8 cellular contexts compared by ENCODE assay signal in the genomic region with DNA sequence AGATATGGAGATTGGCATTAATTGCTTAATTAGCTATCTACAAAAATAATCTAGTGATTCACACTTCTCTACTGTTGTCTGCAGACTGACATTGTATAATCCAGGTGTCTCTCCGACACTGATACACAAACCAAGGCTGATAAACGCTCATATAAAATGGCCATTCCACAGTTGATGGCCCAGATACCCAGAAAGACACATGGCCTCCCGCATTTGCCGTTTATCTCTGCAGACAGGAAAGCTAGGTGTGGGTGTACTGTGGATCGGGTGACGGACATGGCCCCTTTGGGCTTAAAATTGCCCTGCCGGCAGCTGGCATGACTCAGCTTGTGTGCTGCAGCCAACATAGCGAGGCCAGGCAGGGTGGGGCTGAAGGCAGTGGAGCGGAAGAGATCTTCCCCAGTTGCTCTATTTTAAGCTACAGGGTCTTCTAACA. TPM values are rescaled to one million over a fixed set of nuclear protein-coding genes. Genes with fewer than 3 reads are reported as not detected.
DNase-seq lines count a peak whose midpoint lies in the region; ATAC-seq and TF ChIP-seq lines count a peak whose summit lies in the region.

No MANE protein-coding gene starts in this region.

- ATAC-seq in GM21367 (IDR thresholded peaks at IDR 0.05; ENCODE audit: unreplicated experiment) = peak; percentile 58
- peak; percentile 33 for ATAC-seq in HG03521 (IDR thresholded peaks at IDR 0.05; ENCODE audit: unreplicated experiment)

- no peaks in the 10 kb centered on the region for H3K36me3 Mint-ChIP-seq in dendritic cell treated with granulocyte-macrophage colony-stimulating factor and Interleukin-4, amounts not matched to agents 40 ng/mL and 50 ng/mL, for 4 days (ENCODE audit: low read depth)

- no peak for TF ChIP-seq CTCF in uterus (IDR thresholded peaks at IDR 0.05)

- H2AFZ ChIP-seq in neuronal stem cell (ENCODE audit: low read length) = no peak overlapping the region

- no peak overlapping the region for H2BK15ac ChIP-seq in neuronal stem cell (ENCODE audit: low read length)

- no peak overlapping the region for H4K91ac ChIP-seq in neuronal stem cell (ENCODE audit: low read depth, low read length, poor library complexity)

- no peak overlapping the region for H2BK5ac ChIP-seq in neuronal stem cell (ENCODE audit: low read length)

- no peaks in the 10 kb centered on the region for H3K9me3 Mint-ChIP-seq in dendritic cell treated with granulocyte-macrophage colony-stimulating factor and Interleukin-4, amounts not matched to agents 40 ng/mL and 50 ng/mL, for 4 days

- H3K27me3 Mint-ChIP-seq in dendritic cell treated with granulocyte-macrophage colony-stimulating factor and Interleukin-4, amounts not matched to agents 40 ng/mL and 50 ng/mL, for 4 days = no peaks in the 10 kb centered on the region

- peak overlapping the region; percentile 52 for H3K18ac ChIP-seq in neuronal stem cell (ENCODE audit: low read length)

- peaks cover 29% of the 10 kb centered on the region for H3K4me1 Mint-ChIP-seq in dendritic cell treated with granulocyte-macrophage colony-stimulating factor and Interleukin-4, amounts not matched to agents 40 ng/mL and 50 ng/mL, for 4 days (ENCODE audit: low read depth)

- H3K79me1 ChIP-seq in neuronal stem cell (ENCODE audit: low read depth, low read length) = no peaks in the 10 kb centered on the region

- H3K9ac ChIP-seq in neuronal stem cell (ENCODE audit: low read depth, low read length, poor library complexity) = no peak overlapping the region

- no peak overlapping the region for H2BK120ac ChIP-seq in neuronal stem cell (ENCODE audit: low read depth, low read length)

- DNase-seq in GDM1 (lab: John Stamatoyannopoulos, UW) (peak; percentile 64), NOMO-1 (lab: John Stamatoyannopoulos, UW; ENCODE audit: unreplicated experiment in 2 of 2) (peak; percentile 72 to 88), neuronal stem cell (ENCODE audit: low spot score) (no peak), uterus (no peak)
- no peak for DNase-seq in stimulated activated CD4-positive, alpha-beta T cell treated with anti-CD3 and anti-CD28 coated beads, Interleukin-4, amount 100 ng/mL, for 1 hour

- H3K14ac ChIP-seq in neuronal stem cell (ENCODE audit: low read length) = no peak overlapping the region

- H3K4me1 ChIP-seq in neuronal stem cell (ENCODE audit: control insufficient read depth in 2 of 2, insufficient read depth in 1 of 2, low read depth in 1 of 2, low read length in 2 of 2) = peaks cover 0 to 5% of the 10 kb centered on the region in 2 donors
- no peaks in the 10 kb centered on the region for H3K4me1 ChIP-seq in uterus

- H2AK5ac ChIP-seq in neuronal stem cell (ENCODE audit: low read depth, low read length) = no peak overlapping the region

- no CpG with 5 or more reads among the region's 9 CpGs for WGBS in neuronal stem cell (ENCODE audit: extremely low coverage in 2 of 2, insufficient read length in 2 of 2, insufficient replicate concordance in 1 of 2), 2 donors

- no peak overlapping the region for H2BK12ac ChIP-seq in neuronal stem cell (ENCODE audit: low read length)

- peak overlapping the region; percentile 35 for H3K4me3 Mint-ChIP-seq in dendritic cell treated with granulocyte-macrophage colony-stimulating factor and Interleukin-4, amounts not matched to agents 40 ng/mL and 50 ng/mL, for 4 days

- intact Hi-C loops in dendritic cell treated with granulocyte-macrophage colony-stimulating factor and Interleukin-4, amounts not matched to agents 40 ng/mL and 50 ng/mL, for 4 days (cut with micrococcal nuclease) = no loop called here
- intact Hi-C loops in uterus (cut with DNase I; ENCODE audit: low total_unique reads) = no loop called here

- H3K4me3 ChIP-seq in neuronal stem cell (ENCODE audit: low read length in 2 of 2) (no peak overlapping the region), uterus (no peak overlapping the region)

- H4K8ac ChIP-seq in neuronal stem cell (ENCODE audit: low read depth, low read length) = no peak overlapping the region

- no peak overlapping the region for H3K27ac ChIP-seq in neuronal stem cell (replicated peaks; ENCODE audit: low read length)
- H3K27ac ChIP-seq in uterus = no peak overlapping the region

- H3K27ac Mint-ChIP-seq in dendritic cell treated with granulocyte-macrophage colony-stimulating factor and Interleukin-4, amounts not matched to agents 40 ng/mL and 50 ng/mL, for 4 days = peak overlapping the region; percentile 59

- H3K23ac ChIP-seq in neuronal stem cell (ENCODE audit: low read depth, low read length, poor library complexity) = no peak overlapping the region

- peaks cover 0 to 2% (median 0%) of the 10 kb centered on the region in 3 experiments for H3K27me3 ChIP-seq in neuronal stem cell (ENCODE audit: control insufficient read depth in 3 of 3, insufficient read depth in 3 of 3, low read depth in 1 of 3, low read length in 3 of 3)
- no peaks in the 10 kb centered on the region for H3K27me3 ChIP-seq in uterus

- no peaks in the 10 kb centered on the region for H3K9me3 ChIP-seq in neuronal stem cell (replicated peaks in 1 of 2; ENCODE audit: control insufficient read depth in 2 of 2, insufficient read depth in 1 of 2, low read depth in 1 of 2, low read length in 2 of 2)
- no peaks in the 10 kb centered on the region for H3K9me3 ChIP-seq in uterus

- no peaks in the 10 kb centered on the region for H3K36me3 ChIP-seq in neuronal stem cell (replicated peaks in 1 of 2; ENCODE audit: control insufficient read depth in 2 of 2, insufficient read depth in 2 of 2, low read length in 2 of 2)
- H3K36me3 ChIP-seq in uterus = no peaks in the 10 kb centered on the region

- no peak for TF ChIP-seq POLR2A in uterus (IDR thresholded peaks at IDR 0.05)

- no peak overlapping the region for H3K4ac ChIP-seq in neuronal stem cell (ENCODE audit: low read length)

- H3K4me2 ChIP-seq in neuronal stem cell (ENCODE audit: insufficient read depth, low read length, poor library complexity, severe bottlenecking) = no peak overlapping the region

RNA-seq across cellular contexts. Expression of a gene that starts 18.5 kb away (rescaled TPM):
- 1.5 TPM for polyA plus RNA-seq in neuronal stem cell (2013, experiment 1 of 2)
- polyA plus RNA-seq in neuronal stem cell (2013, experiment 2 of 2) = 1.6 TPM
- total RNA-seq in uterus = 1 to 10 TPM in 3 of 4 donors, under 1 TPM in 1; 0.82 to 3.5 (median 3.0) TPM

Comparison
In these comparisons a context has a peak if more than half of its experiments do, and no peak if none do; other contexts are left out.
1. DNase-seq: peak in GDM1 (single experiment) and NOMO-1 (2 of 2); none in neuronal stem cell (single experiment), uterus (0 of 2) and stimulated activated CD4-positive, alpha-beta T cell treated with anti-CD3 and anti-CD28 coated beads, Interleukin-4, amount 100 ng/mL, for 1 hour (single experiment).